Comparison of ENCODE assay signal across 2 cellular contexts in genomic region chr9:126371007-126371870, GRCh38.
A peak's percentile ranks its signal among the peaks of the same experiment; 100 is the strongest.
TF ChIP-seq lines count a peak whose summit lies in the region.

No MANE protein-coding gene starts in this region.

TF ChIP-seq in A549, 52 proteins besides CTCF, POLR2A, EP300 and RAD21:
- TF ChIP-seq HMGXB4 (CRISPR knock-in tag; IDR thresholded peaks at IDR 0.05; ENCODE audit: borderline replicate concordance), result no peak
- peak; percentile 56; the same call in 1 of the 2 replicates for TF ChIP-seq GATA3 (IDR thresholded peaks at IDR 0.05; ENCODE audit: borderline replicate concordance)

TF ChIP-seq in IMR-90, 13 proteins besides CTCF, POLR2A, EP300 and RAD21:
- TF ChIP-seq MAFK (IDR thresholded peaks at IDR 0.05; ENCODE audit: low read depth, low read length), result no peak
- no peak for TF ChIP-seq MAZ (IDR thresholded peaks at IDR 0.05; ENCODE audit: borderline replicate concordance, low read depth, low read length)
- no peak for TF ChIP-seq RFX5 (IDR thresholded peaks at IDR 0.05; ENCODE audit: low read depth, low read length)
- no peak for TF ChIP-seq ELK1 (IDR thresholded peaks at IDR 0.05; ENCODE audit: borderline replicate concordance, low read depth, low read length)
- TF ChIP-seq CHD1 (IDR thresholded peaks at IDR 0.05; ENCODE audit: low read depth, low read length), result no peak
- no peak for TF ChIP-seq MXI1 (IDR thresholded peaks at IDR 0.05; ENCODE audit: borderline replicate concordance, low read depth, low read length)
- TF ChIP-seq BHLHE40 (IDR thresholded peaks at IDR 0.05; ENCODE audit: low read depth, low read length), result no peak
- no peak for TF ChIP-seq RCOR1 (IDR thresholded peaks at IDR 0.05; ENCODE audit: insufficient replicate concordance, low read length)
- no peak for TF ChIP-seq SMC3 (IDR thresholded peaks at IDR 0.05; ENCODE audit: low read depth, low read length)
- TF ChIP-seq, protein P1, sequence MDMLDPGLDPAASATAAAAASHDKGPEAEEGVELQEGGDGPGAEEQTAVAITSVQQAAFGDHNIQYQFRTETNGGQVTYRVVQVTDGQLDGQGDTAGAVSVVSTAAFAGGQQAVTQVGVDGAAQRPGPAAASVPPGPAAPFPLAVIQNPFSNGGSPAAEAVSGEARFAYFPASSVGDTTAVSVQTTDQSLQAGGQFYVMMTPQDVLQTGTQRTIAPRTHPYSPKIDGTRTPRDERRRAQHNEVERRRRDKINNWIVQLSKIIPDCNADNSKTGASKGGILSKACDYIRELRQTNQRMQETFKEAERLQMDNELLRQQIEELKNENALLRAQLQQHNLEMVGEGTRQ (IDR thresholded peaks at IDR 0.05; ENCODE audit: low read depth, low read length), result no peak
- no peak for TF ChIP-seq NFE2L2 (IDR thresholded peaks at IDR 0.05; ENCODE audit: low read depth, low read length)
- no peak for TF ChIP-seq FOS (IDR thresholded peaks at IDR 0.05; ENCODE audit: low read depth, low read length)
- no peak for TF ChIP-seq CEBPB (IDR thresholded peaks at IDR 0.05; ENCODE audit: low read depth, low read length)
